In genomic region chr13:33154911-33155310, GRCh38 we compare ENCODE assay signal across 17 cellular contexts.
"Had no signal": no experiment of that assay in that cellular context is flagged by ENCODE, and none has a peak within 500 bp of the region (broad histone marks: within the 10 kb centered on the region; RNA-seq: fewer than 3 reads in every experiment).

No MANE protein-coding gene starts in this region.

- H3K36me3 Mint-ChIP-seq: activated naive CD8-positive, alpha-beta T cell treated with anti-CD3 and anti-CD28 coated beads, Interleukin-2, amount 10 ng/mL, durations not matched to agents 7 days and 5 days; memory B cell; natural killer cell treated with Interleukin-12 subunit alpha and Interleukin-12 subunit beta and Interleukin-15 and Interleukin-18, amount 100 ng/mL, for 72 hours; stimulated activated effector memory CD8-positive, alpha-beta T cell treated with anti-CD3 and anti-CD28 coated beads, Interleukin-12 subunit alpha, Interleukin-12 subunit beta, amount 100 ng/mL, for 72 hours had no signal

- H3K9me3 ChIP-seq: breast epithelium, left lung, psoas muscle, right lobe of liver, thyroid gland had no signal

- ATAC-seq: effector memory CD8-positive, alpha-beta T cell; left lung; natural killer cell treated with Interleukin-12 subunit alpha and Interleukin-12 subunit beta and Interleukin-15 and Interleukin-18, amount 100 ng/mL, for 72 hours; psoas muscle; right lobe of liver; stimulated activated effector memory CD8-positive, alpha-beta T cell treated with anti-CD3 and anti-CD28 coated beads, Interleukin-12 subunit alpha, Interleukin-12 subunit beta, amount 100 ng/mL, for 72 hours had no signal

- H3K36me3 ChIP-seq: breast epithelium, right lobe of liver, thyroid gland had no signal

- H3K9me3 Mint-ChIP-seq: activated naive CD8-positive, alpha-beta T cell treated with anti-CD3 and anti-CD28 coated beads, Interleukin-2, amount 10 ng/mL, durations not matched to agents 7 days and 5 days; activated T-helper 1 cell treated with anti-CD3 and anti-CD28 coated beads, Interleukin-12 subunit alpha, Interleukin-12 subunit beta, Interleukin-2, Interleukin-4 antibody, amounts not matched to agents 30 ng/mL and 10 ng/mL and 1 ng/mL, durations not matched to agents 14 hours and 24 hours and 36 hours; memory B cell; natural killer cell treated with Interleukin-12 subunit alpha and Interleukin-12 subunit beta and Interleukin-15 and Interleukin-18, amount 100 ng/mL, for 72 hours; stimulated activated effector memory CD8-positive, alpha-beta T cell treated with anti-CD3 and anti-CD28 coated beads, Interleukin-12 subunit alpha, Interleukin-12 subunit beta, amount 100 ng/mL, for 72 hours had no signal

- DNase-seq: activated CD4-positive, alpha-beta T cell treated with anti-CD3 and anti-CD28 coated beads, Interleukin-2, amount 50 U/mL, for 1 hour; activated naive CD4-positive, alpha-beta T cell; activated naive CD8-positive, alpha-beta T cell treated with anti-CD3 and anti-CD28 coated beads, Interleukin-2, amount 10 ng/mL, durations not matched to agents 7 days and 5 days; effector memory CD8-positive, alpha-beta T cell; occipital lobe; psoas muscle; right lobe of liver; SW 1271; thyroid gland had no signal

- H3K4me1 Mint-ChIP-seq: activated naive CD8-positive, alpha-beta T cell treated with anti-CD3 and anti-CD28 coated beads, Interleukin-2, amount 10 ng/mL, durations not matched to agents 7 days and 5 days; stimulated activated effector memory CD8-positive, alpha-beta T cell treated with anti-CD3 and anti-CD28 coated beads, Interleukin-12 subunit alpha, Interleukin-12 subunit beta, amount 100 ng/mL, for 72 hours had no signal

- H3K27me3 ChIP-seq: breast epithelium, hepatocyte, left lung, right lobe of liver, thyroid gland had no signal

- H3K4me3 Mint-ChIP-seq: activated naive CD8-positive, alpha-beta T cell treated with anti-CD3 and anti-CD28 coated beads, Interleukin-2, amount 10 ng/mL, durations not matched to agents 7 days and 5 days; activated T-helper 1 cell treated with anti-CD3 and anti-CD28 coated beads, Interleukin-12 subunit alpha, Interleukin-12 subunit beta, Interleukin-2, Interleukin-4 antibody, amounts not matched to agents 30 ng/mL and 10 ng/mL and 1 ng/mL, durations not matched to agents 14 hours and 24 hours and 36 hours; effector memory CD8-positive, alpha-beta T cell; memory B cell; natural killer cell treated with Interleukin-12 subunit alpha and Interleukin-12 subunit beta and Interleukin-15 and Interleukin-18, amount 100 ng/mL, for 72 hours; stimulated activated effector memory CD8-positive, alpha-beta T cell treated with anti-CD3 and anti-CD28 coated beads, Interleukin-12 subunit alpha, Interleukin-12 subunit beta, amount 100 ng/mL, for 72 hours had no signal

- H3K4me1 ChIP-seq: breast epithelium, psoas muscle, right lobe of liver had no signal

- H3K27ac Mint-ChIP-seq: activated naive CD8-positive, alpha-beta T cell treated with anti-CD3 and anti-CD28 coated beads, Interleukin-2, amount 10 ng/mL, durations not matched to agents 7 days and 5 days; activated T-helper 1 cell treated with anti-CD3 and anti-CD28 coated beads, Interleukin-12 subunit alpha, Interleukin-12 subunit beta, Interleukin-2, Interleukin-4 antibody, amounts not matched to agents 30 ng/mL and 10 ng/mL and 1 ng/mL, durations not matched to agents 14 hours and 24 hours and 36 hours; effector memory CD8-positive, alpha-beta T cell; memory B cell; natural killer cell treated with Interleukin-12 subunit alpha and Interleukin-12 subunit beta and Interleukin-15 and Interleukin-18, amount 100 ng/mL, for 72 hours; stimulated activated effector memory CD8-positive, alpha-beta T cell treated with anti-CD3 and anti-CD28 coated beads, Interleukin-12 subunit alpha, Interleukin-12 subunit beta, amount 100 ng/mL, for 72 hours had no signal

- H3K27ac ChIP-seq: breast epithelium, epithelial cell of prostate, hepatocyte, left lung, psoas muscle, right lobe of liver had no signal

- H3K4me3 ChIP-seq: breast epithelium, hepatocyte, left lung, psoas muscle, right lobe of liver, thyroid gland had no signal
